8 cellular contexts compared by ENCODE assay signal in genomic region chr14:35808658-35809563, GRCh38. TPM values are rescaled to one million over a fixed set of nuclear protein-coding genes. Genes with fewer than 3 reads are reported as not detected.
DNase-seq lines count a peak whose midpoint lies in the region; ATAC-seq and TF ChIP-seq lines count a peak whose summit lies in the region.
"Not testable (repeated sequence)": the region's sequence is repeated elsewhere in the genome, so short reads cannot be mapped to it uniquely, and the experiment has no call there.

Gene RALGAPA1, minus strand, starts transcription at chr14:35809295. Its CDS starts 460 bp downstream, at chr14:35808835.

- H3K27ac ChIP-seq in lung (ENCODE audit: low read depth in 1 of 2, low read length in 1 of 2): peak within 1 kb of the TSS; percentile 96

- peak within 1 kb of the TSS; percentile 78 for H3K4me3 ChIP-seq in lung

- not testable (repeated sequence) for H3K9me3 ChIP-seq in lung (ENCODE audit: control insufficient read depth in 2 of 2, insufficient read depth in 1 of 2, low read length in 1 of 2)

- not testable (repeated sequence) for H3K36me3 ChIP-seq in lung (ENCODE audit: control insufficient read depth in 2 of 2, insufficient read depth in 2 of 2, low read length in 2 of 2)

- TF ChIP-seq CTCF in lung (IDR thresholded peaks at IDR 0.05; ENCODE audit: control extremely low read depth, extremely low read depth): peak; percentile 33

- peak; percentile 97 for ATAC-seq in GM19468 (IDR thresholded peaks at IDR 0.05; ENCODE audit: extremely low read depth, unreplicated experiment)
- peak; percentile 96 for ATAC-seq in lung (ENCODE audit: insufficient read depth, low FRiP score)

- not testable (repeated sequence) for H3K27me3 ChIP-seq in lung (ENCODE audit: control insufficient read depth, insufficient read depth)

- H3K4me1 ChIP-seq in lung (ENCODE audit: control insufficient read depth in 2 of 2, insufficient read depth in 2 of 2, low read length in 2 of 2): not testable (repeated sequence)

- DNase-seq in COLO829 (ENCODE audit: low spot score): peak; percentile 88
- DNase-seq in HS-5 (ENCODE audit: low read depth): peak; percentile 94
- peak; percentile 85 for DNase-seq in NK-92 (lab: John Stamatoyannopoulos, UW; ENCODE audit: unreplicated experiment)
- DNase-seq in activated CD8-positive, alpha-beta memory T cell treated with anti-CD3 and anti-CD28 coated beads for 24 hours: peak; percentile 94
- peak; percentile 92 for DNase-seq in effector CD8-positive, alpha-beta T cell (lab: John Stamatoyannopoulos, UW)
- DNase-seq in lung (ENCODE audit: low spot score): peak; percentile 92
- DNase-seq in stimulated activated CD4-positive, alpha-beta T cell treated with anti-CD3 and anti-CD28 coated beads, TNF-alpha, amount 100 ng/mL, for 4 hours (ENCODE audit: low read depth in 3 of 3): peak; percentile 79 to 88 (median 88)

- 1% methylated on average over 37 to 64 of the region's 64 CpGs for WGBS in lung, 2 donors

RNA-seq across cellular contexts. Expression of gene RALGAPA1, which starts in this region (rescaled TPM):
- 100 to 1,000 TPM in 1 of 2 donors, 10 to 100 TPM in 1; 74.5 to 188 TPM for total RNA-seq in lung
- 10 to 100 TPM in 1 of 2 donors, 1 to 10 TPM in 1; 9.4 to 15.3 TPM for polyA plus RNA-seq in lung

Comparison
In these comparisons a context has a peak if more than half of its experiments do, and no peak if none do; other contexts are left out.
1. Peak in every context shown above with its lines: DNase-seq, ATAC-seq, H3K4me3 ChIP-seq and H3K27ac ChIP-seq.